25 cellular contexts compared by ENCODE assay signal in the genomic region with DNA sequence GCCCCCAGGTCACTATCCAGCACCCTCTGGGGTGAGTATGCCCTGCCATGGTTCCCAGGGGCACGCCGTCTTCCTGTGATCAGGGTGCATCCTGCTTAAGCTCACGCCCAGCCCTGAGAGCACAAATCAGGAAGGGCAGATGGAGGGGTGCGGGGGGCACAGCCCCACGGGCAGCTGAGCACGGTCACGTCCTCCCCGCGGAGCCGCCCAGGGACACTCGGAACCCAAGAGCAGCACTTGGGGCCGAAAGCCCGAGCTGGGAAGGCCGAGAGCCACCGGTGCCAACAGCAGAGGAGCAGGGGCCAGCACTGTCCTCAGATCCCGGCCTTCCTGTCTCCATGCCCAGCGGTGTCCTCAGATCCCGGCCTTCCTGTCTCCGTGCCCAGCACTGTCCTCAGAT. TPM values are rescaled to one million over a fixed set of nuclear protein-coding genes. Genes with fewer than 3 reads are reported as not detected.
DNase-seq lines count a peak whose midpoint lies in the region; ATAC-seq and TF ChIP-seq lines count a peak whose summit lies in the region.
"Had no signal": no experiment of that assay in that cellular context is flagged by ENCODE, and none has a peak within 500 bp of the region (broad histone marks: within the 10 kb centered on the region; RNA-seq: fewer than 3 reads in every experiment).

No MANE protein-coding gene starts in this region.

- TF ChIP-seq CTCF in RWPE1 (conservative IDR thresholded peaks at IDR 0.05; ENCODE audit: low read depth) (no peak), neural crest cell (conservative IDR thresholded peaks at IDR 0.05) (no peak)

- peaks cover 3% of the 10 kb centered on the region for H3K27me3 Mint-ChIP-seq in neural crest cell (ENCODE audit: low read depth)

- no peaks in the 10 kb centered on the region for H3K4me1 Mint-ChIP-seq in neural crest cell
- H3K4me1 Mint-ChIP-seq in stimulated activated effector memory CD8-positive, alpha-beta T cell treated with anti-CD3 and anti-CD28 coated beads, Interleukin-12 subunit alpha, Interleukin-12 subunit beta, amount 100 ng/mL, for 72 hours, result peaks cover 5% of the 10 kb centered on the region

- DNase-seq in activated CD8-positive, alpha-beta memory T cell treated with anti-CD3 and anti-CD28 coated beads, Interleukin-2, amount 50 U/mL, for 48 hours, result peak; percentile 48
- DNase-seq in activated CD8-positive, alpha-beta memory T cell treated with anti-CD3 and anti-CD28 coated beads for 24 hours, result no peak
- DNase-seq in RWPE1 (ENCODE audit: low spot score) (no peak), neural crest cell (ENCODE audit: low read depth, low spot score) (no peak), DMS79 treated with DMSO at 0.1 percent for 48 hours (lab: John Stamatoyannopoulos, UW) (no peak)
- no peak for DNase-seq in stimulated activated effector memory CD8-positive, alpha-beta T cell treated with anti-CD3 and anti-CD28 coated beads, Interleukin-12 subunit alpha, Interleukin-12 subunit beta, amount 100 ng/mL, for 72 hours (ENCODE audit: low spot score in 2 of 2)
- DNase-seq: 8988T; Calu3; DMS153; GDM1; KBM-7; MG63; NCI-H1694; NCI-H2029 treated with DMSO at 0.1 percent for 48 hours; NCI-H446 treated with DMSO at 0.1 percent for 48 hours; NCI-H526; NCI-H82; NK-92 treated with Interleukin-12 subunit alpha and Interleukin-12 subunit beta, amount 100 ng/mL, for 24 hours; PC-3; SJCRH30 had no signal

- POLR2A ChIA-PET in RWPE1 (lab: Yijun Ruan, JAX; ENCODE audit: low non-redundant PET), result no interaction called here

- CTCF ChIA-PET in RWPE1 (lab: Yijun Ruan, JAX), result no interaction called here

- no peak overlapping the region for H3K27ac Mint-ChIP-seq in neural crest cell (ENCODE audit: unreplicated experiment)
- H3K27ac Mint-ChIP-seq in stimulated activated effector memory CD8-positive, alpha-beta T cell treated with anti-CD3 and anti-CD28 coated beads, Interleukin-12 subunit alpha, Interleukin-12 subunit beta, amount 100 ng/mL, for 72 hours, result peak overlapping the region; percentile 50

- no peaks in the 10 kb centered on the region for H3K9me3 Mint-ChIP-seq in neural crest cell
- H3K9me3 Mint-ChIP-seq in stimulated activated effector memory CD8-positive, alpha-beta T cell treated with anti-CD3 and anti-CD28 coated beads, Interleukin-12 subunit alpha, Interleukin-12 subunit beta, amount 100 ng/mL, for 72 hours, result no peaks in the 10 kb centered on the region

- H3K27ac ChIP-seq in RWPE1, result peak overlapping the region; percentile 9; the same call in 1 of the 2 replicates
- H3K27ac ChIP-seq: SJCRH30 had no signal

- no peak for ATAC-seq in stimulated activated effector memory CD8-positive, alpha-beta T cell treated with anti-CD3 and anti-CD28 coated beads, Interleukin-12 subunit alpha, Interleukin-12 subunit beta, amount 100 ng/mL, for 72 hours
- no peak for ATAC-seq in HG03025 (IDR thresholded peaks at IDR 0.05; ENCODE audit: low FRiP score, unreplicated experiment)
- no peak for ATAC-seq in HG03045 (IDR thresholded peaks at IDR 0.05; ENCODE audit: unreplicated experiment)
- ATAC-seq: GM12878, HCT116, PC-3, Right ventricle myocardium inferior had no signal

- peaks cover 10% of the 10 kb centered on the region for H3K36me3 Mint-ChIP-seq in neural crest cell (ENCODE audit: low read depth)
- peaks cover 88% of the 10 kb centered on the region for H3K36me3 Mint-ChIP-seq in stimulated activated effector memory CD8-positive, alpha-beta T cell treated with anti-CD3 and anti-CD28 coated beads, Interleukin-12 subunit alpha, Interleukin-12 subunit beta, amount 100 ng/mL, for 72 hours

- peak overlapping the region; percentile 59 for H3K4me3 Mint-ChIP-seq in neural crest cell
- H3K4me3 Mint-ChIP-seq in stimulated activated effector memory CD8-positive, alpha-beta T cell treated with anti-CD3 and anti-CD28 coated beads, Interleukin-12 subunit alpha, Interleukin-12 subunit beta, amount 100 ng/mL, for 72 hours, result no peak overlapping the region

RNA-seq across cellular contexts. Expression of a gene that starts 21.5 kb away (rescaled TPM):
- total RNA-seq in neural crest cell, result 54.3 and 55.2 TPM in 2 replicates
